In genomic region chr21:26136686-26137085, GRCh38 we compare ENCODE assay signal across 11 cellular contexts. TPM values are rescaled to one million over a fixed set of nuclear protein-coding genes. Genes with fewer than 3 reads are reported as not detected.
A peak's percentile ranks its signal among the peaks of the same experiment; 100 is the strongest.
DNase-seq lines count a peak whose midpoint lies in the region; ATAC-seq and TF ChIP-seq lines count a peak whose summit lies in the region.
"Had no signal": no experiment of that assay in that cellular context is flagged by ENCODE, and none has a peak within 500 bp of the region (broad histone marks: within the 10 kb centered on the region; RNA-seq: fewer than 3 reads in every experiment).

No MANE protein-coding gene starts in this region.

- no peak overlapping the region for H3K56ac ChIP-seq in H9 (ENCODE audit: insufficient read length, low read depth, low read length)

- peaks cover 12% of the 10 kb centered on the region for H3K4me1 Mint-ChIP-seq in activated CD4-positive, alpha-beta T cell treated with anti-CD3 and anti-CD28 coated beads, Interleukin-2, amount 10 ng/mL, durations not matched to agents 24 days and 14 days
- H3K4me1 Mint-ChIP-seq in H9: peaks cover 43 to 56% of the 10 kb centered on the region in 2 experiments

- no peak overlapping the region for H3K4ac ChIP-seq in H9 (ENCODE audit: low read depth, low read length)

- H3K36me3 ChIP-seq in neutrophil: no peaks in the 10 kb centered on the region

- H3K4me2 ChIP-seq in H9 (ENCODE audit: insufficient read depth, insufficient read length, low read length): no peak overlapping the region
- H3K4me2 ChIP-seq: A549 had no signal

- H3K4me3 Mint-ChIP-seq in activated CD4-positive, alpha-beta T cell treated with anti-CD3 and anti-CD28 coated beads, Interleukin-2, amount 10 ng/mL, durations not matched to agents 24 days and 14 days: peak overlapping the region; percentile 13
- H3K4me3 Mint-ChIP-seq in H9: no peak overlapping the region

- no peak overlapping the region for H3K4me3 ChIP-seq in neutrophil (ENCODE audit: low read depth in 1 of 2, low read length in 1 of 2)
- H3K4me3 ChIP-seq: A549, dorsolateral prefrontal cortex had no signal

- no peak overlapping the region for H4K91ac ChIP-seq in H9 (ENCODE audit: insufficient read length, low read depth, low read length)

- peak; percentile 97 for ATAC-seq in HG03558 (IDR thresholded peaks at IDR 0.05; ENCODE audit: extremely low read depth, unreplicated experiment)
- ATAC-seq in left colon: no peak
- ATAC-seq: A549 had no signal

- no peaks in the 10 kb centered on the region for H3K4me1 ChIP-seq in H9 (ENCODE audit: insufficient read depth, low read length)
- H3K4me1 ChIP-seq in neutrophil (ENCODE audit: control insufficient read depth in 1 of 2, insufficient read depth in 1 of 2, low read depth in 1 of 2, low read length in 1 of 2): peaks cover 49 to 57% of the 10 kb centered on the region in 2 experiments

- no peak overlapping the region for H3T11ph ChIP-seq in H9 (ENCODE audit: low read length)

- no peak overlapping the region for H3K14ac ChIP-seq in H9 (ENCODE audit: insufficient read depth, low read length)

- H4K8ac ChIP-seq in H9 (replicated peaks; ENCODE audit: insufficient read length, low read depth, low read length): no peak overlapping the region

- no peaks in the 10 kb centered on the region for H3K23me2 ChIP-seq in H9 (ENCODE audit: insufficient read length, low read depth, low read length, poor library complexity, severe bottlenecking)

- H4K20me1 ChIP-seq in H9 (ENCODE audit: control insufficient read depth, insufficient read depth, insufficient read length): no peaks in the 10 kb centered on the region

- H2BK120ac ChIP-seq in H9 (ENCODE audit: low read depth, low read length, poor library complexity, severe bottlenecking): no peak overlapping the region

- no peaks in the 10 kb centered on the region for H3K9me3 ChIP-seq in H9 (ENCODE audit: control insufficient read depth, low read depth, low read length)
- H3K9me3 ChIP-seq in neutrophil: no peaks in the 10 kb centered on the region
- H3K9me3 ChIP-seq: A549 had no signal

- peaks cover 66% of the 10 kb centered on the region; the same call in 1 of the 2 replicates for H3K79me2 ChIP-seq in H9 (ENCODE audit: insufficient read depth, low read length)

- H2BK5ac ChIP-seq in H9 (ENCODE audit: insufficient read length, low read length): no peak overlapping the region

- H3K27me3 ChIP-seq in H9 (ENCODE audit: insufficient read depth, low read length) (no peaks in the 10 kb centered on the region), neutrophil (no peaks in the 10 kb centered on the region)
- H3K27me3 ChIP-seq: dorsolateral prefrontal cortex had no signal

- H2AK5ac ChIP-seq in H9 (ENCODE audit: insufficient read length, low read length): no peak overlapping the region

- H3K23ac ChIP-seq in H9 (ENCODE audit: insufficient read length, low read depth, low read length): no peak overlapping the region

- H4K5ac ChIP-seq in H9 (ENCODE audit: insufficient read length, low read depth, low read length): no peak overlapping the region

- no peak overlapping the region for H2BK20ac ChIP-seq in H9 (ENCODE audit: low read depth, low read length, poor library complexity, severe bottlenecking)

- H2BK15ac ChIP-seq in H9 (ENCODE audit: low read depth, low read length): no peak overlapping the region

- H2AFZ ChIP-seq in H9 (ENCODE audit: low read length): no peak overlapping the region

- H3K18ac ChIP-seq in H9 (ENCODE audit: insufficient read length, low read depth, low read length): no peak overlapping the region

- WGBS in H9 (ENCODE audit: extremely low coverage, insufficient read length, low lambda C conversion rate): no CpG with 5 or more reads among the region's 6 CpGs

- no peaks in the 10 kb centered on the region for H3K27me3 Mint-ChIP-seq in activated CD4-positive, alpha-beta T cell treated with anti-CD3 and anti-CD28 coated beads, Interleukin-2, amount 10 ng/mL, durations not matched to agents 24 days and 14 days
- no peaks in the 10 kb centered on the region for H3K27me3 Mint-ChIP-seq in H9 (ENCODE audit: low read depth)

- H3K9ac ChIP-seq in H9 (ENCODE audit: extremely low read depth, insufficient read length, low read length): no peak overlapping the region

- no peak overlapping the region for H2BK12ac ChIP-seq in H9 (ENCODE audit: insufficient read length, low read depth, low read length)

- intact Hi-C loops in activated CD4-positive, alpha-beta T cell treated with anti-CD3 and anti-CD28 coated beads, Interleukin-2, amount 10 ng/mL, durations not matched to agents 24 days and 14 days (cut with micrococcal nuclease): no loop called here
- intact Hi-C loops in left colon (cut with DNase I, micrococcal nuclease): no loop called here

- H3K79me1 ChIP-seq in H9 (ENCODE audit: insufficient read depth, low read depth, low read length, poor library complexity, severe bottlenecking): peaks cover 3% of the 10 kb centered on the region

- DNase-seq in activated CD4-positive, alpha-beta T cell treated with anti-CD3 and anti-CD28 coated beads, Interleukin-2, amount 10 ng/mL, durations not matched to agents 24 days and 14 days: peak; percentile 69
- no peak for DNase-seq in activated CD4-positive, alpha-beta T cell treated with anti-CD3 and anti-CD28 coated beads for 4 hours
- DNase-seq in H9 (no peak), left colon (no peak), NK-92 (lab: John Stamatoyannopoulos, UW; ENCODE audit: unreplicated experiment) (no peak), DMS53 (lab: John Stamatoyannopoulos, UW) (no peak)
- DNase-seq: dorsolateral prefrontal cortex, NCI-H446 treated with DMSO at 0.1 percent for 48 hours had no signal

- H3K27ac Mint-ChIP-seq in activated CD4-positive, alpha-beta T cell treated with anti-CD3 and anti-CD28 coated beads, Interleukin-2, amount 10 ng/mL, durations not matched to agents 24 days and 14 days: no peak overlapping the region
- H3K27ac Mint-ChIP-seq in H9: peak overlapping the region in 2 of 3 experiments; percentile 85 to 92; a peak in 6 of 7 replicates

- TF ChIP-seq CTCF in H9 (conservative IDR thresholded peaks at IDR 0.05) (no peak), neutrophil (IDR thresholded peaks at IDR 0.05) (no peak)

- H3K9me3 Mint-ChIP-seq in activated CD4-positive, alpha-beta T cell treated with anti-CD3 and anti-CD28 coated beads, Interleukin-2, amount 10 ng/mL, durations not matched to agents 24 days and 14 days: no peaks in the 10 kb centered on the region
- H3K9me3 Mint-ChIP-seq in H9: no peaks in the 10 kb centered on the region

- H3K27ac ChIP-seq in H9 (ENCODE audit: insufficient read length, low read depth, low read length): no peak overlapping the region
- peak overlapping the region; percentile 47 for H3K27ac ChIP-seq in neutrophil

- no peaks in the 10 kb centered on the region for H3K36me3 Mint-ChIP-seq in activated CD4-positive, alpha-beta T cell treated with anti-CD3 and anti-CD28 coated beads, Interleukin-2, amount 10 ng/mL, durations not matched to agents 24 days and 14 days (ENCODE audit: low read depth)
- H3K36me3 Mint-ChIP-seq in H9 (ENCODE audit: insufficient read depth in 1 of 3, low read depth in 3 of 3): peaks cover 0 to 15% (median 8%) of the 10 kb centered on the region in 3 experiments; a peak in 6 of 7 replicates

RNA-seq across cellular contexts. Expression of gene APP, which starts 33.9 kb away (rescaled TPM):
- total RNA-seq in activated CD4-positive, alpha-beta T cell treated with anti-CD3 and anti-CD28 coated beads, Interleukin-2, amount 10 ng/mL, durations not matched to agents 24 days and 14 days: 75.8 and 81.3 TPM in 2 replicates
- 380 and 386 TPM in 2 replicates for total RNA-seq in H9 (2021)
- total RNA-seq in left colon: 100 to 1,000 TPM; 884 to 960 TPM
